In the genomic region with DNA sequence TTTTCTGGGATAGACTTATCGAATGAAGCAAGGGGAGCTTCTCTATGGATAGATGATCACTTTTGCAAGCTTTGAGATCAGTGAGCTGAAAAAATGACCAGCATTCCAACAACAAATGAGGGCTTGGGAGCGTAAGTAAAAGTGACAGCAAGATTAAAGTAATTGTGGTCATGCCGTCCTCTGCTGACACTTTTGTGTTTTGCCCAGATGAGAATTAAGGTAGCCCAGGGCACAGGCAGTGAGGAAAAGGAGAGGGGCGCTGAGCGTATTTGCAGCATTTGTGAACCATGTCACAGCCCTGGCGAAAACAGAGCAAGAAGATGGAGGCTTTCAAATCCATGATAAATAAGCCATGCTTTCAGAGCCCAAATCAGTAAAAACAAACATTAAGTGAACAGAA, we compare ENCODE assay signal across 2 cellular contexts.
TF ChIP-seq lines count a peak whose summit lies in the region.

No MANE protein-coding gene starts in this region.

TF ChIP-seq in K562, 482 proteins besides CTCF, POLR2A, EP300 and RAD21:
- no peak for TF ChIP-seq MNT (conservative IDR thresholded peaks at IDR 0.05)
- no peak for TF ChIP-seq SMC3 (conservative IDR thresholded peaks at IDR 0.05; ENCODE audit: insufficient read depth, low read depth, low read length)
- TF ChIP-seq FUS (optimal IDR thresholded peaks at IDR 0.05; ENCODE audit: low read depth, low read length) = no peak
- TF ChIP-seq, protein P1, sequence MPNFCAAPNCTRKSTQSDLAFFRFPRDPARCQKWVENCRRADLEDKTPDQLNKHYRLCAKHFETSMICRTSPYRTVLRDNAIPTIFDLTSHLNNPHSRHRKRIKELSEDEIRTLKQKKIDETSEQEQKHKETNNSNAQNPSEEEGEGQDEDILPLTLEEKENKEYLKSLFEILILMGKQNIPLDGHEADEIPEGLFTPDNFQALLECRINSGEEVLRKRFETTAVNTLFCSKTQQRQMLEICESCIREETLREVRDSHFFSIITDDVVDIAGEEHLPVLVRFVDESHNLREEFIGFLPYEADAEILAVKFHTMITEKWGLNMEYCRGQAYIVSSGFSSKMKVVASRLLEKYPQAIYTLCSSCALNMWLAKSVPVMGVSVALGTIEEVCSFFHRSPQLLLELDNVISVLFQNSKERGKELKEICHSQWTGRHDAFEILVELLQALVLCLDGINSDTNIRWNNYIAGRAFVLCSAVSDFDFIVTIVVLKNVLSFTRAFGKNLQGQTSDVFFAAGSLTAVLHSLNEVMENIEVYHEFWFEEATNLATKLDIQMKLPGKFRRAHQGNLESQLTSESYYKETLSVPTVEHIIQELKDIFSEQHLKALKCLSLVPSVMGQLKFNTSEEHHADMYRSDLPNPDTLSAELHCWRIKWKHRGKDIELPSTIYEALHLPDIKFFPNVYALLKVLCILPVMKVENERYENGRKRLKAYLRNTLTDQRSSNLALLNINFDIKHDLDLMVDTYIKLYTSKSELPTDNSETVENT (CRISPR knock-in tag; IDR thresholded peaks at IDR 0.05) = no peak
- TF ChIP-seq HDAC3 (IDR thresholded peaks at IDR 0.05; ENCODE audit: borderline replicate concordance, partially characterized antibody) = no peak
- no peak for TF ChIP-seq RFX5 (IDR thresholded peaks at IDR 0.05; ENCODE audit: low read depth, low read length)
- TF ChIP-seq OTX1 (CRISPR knock-in tag; IDR thresholded peaks at IDR 0.05) = no peak
- TF ChIP-seq MYNN (IDR thresholded peaks at IDR 0.05) = no peak
- no peak for TF ChIP-seq MYNN (CRISPR knock-in tag; IDR thresholded peaks at IDR 0.05)
- TF ChIP-seq ZNF644 (tag; IDR thresholded peaks at IDR 0.05; ENCODE audit: low read depth) = no peak

TF ChIP-seq in neural cell, 6 proteins besides CTCF, POLR2A, EP300 and RAD21:
- TF ChIP-seq SMC3 (conservative IDR thresholded peaks at IDR 0.05; ENCODE audit: poor library complexity) = peak; percentile 38
- TF ChIP-seq, protein P2, sequence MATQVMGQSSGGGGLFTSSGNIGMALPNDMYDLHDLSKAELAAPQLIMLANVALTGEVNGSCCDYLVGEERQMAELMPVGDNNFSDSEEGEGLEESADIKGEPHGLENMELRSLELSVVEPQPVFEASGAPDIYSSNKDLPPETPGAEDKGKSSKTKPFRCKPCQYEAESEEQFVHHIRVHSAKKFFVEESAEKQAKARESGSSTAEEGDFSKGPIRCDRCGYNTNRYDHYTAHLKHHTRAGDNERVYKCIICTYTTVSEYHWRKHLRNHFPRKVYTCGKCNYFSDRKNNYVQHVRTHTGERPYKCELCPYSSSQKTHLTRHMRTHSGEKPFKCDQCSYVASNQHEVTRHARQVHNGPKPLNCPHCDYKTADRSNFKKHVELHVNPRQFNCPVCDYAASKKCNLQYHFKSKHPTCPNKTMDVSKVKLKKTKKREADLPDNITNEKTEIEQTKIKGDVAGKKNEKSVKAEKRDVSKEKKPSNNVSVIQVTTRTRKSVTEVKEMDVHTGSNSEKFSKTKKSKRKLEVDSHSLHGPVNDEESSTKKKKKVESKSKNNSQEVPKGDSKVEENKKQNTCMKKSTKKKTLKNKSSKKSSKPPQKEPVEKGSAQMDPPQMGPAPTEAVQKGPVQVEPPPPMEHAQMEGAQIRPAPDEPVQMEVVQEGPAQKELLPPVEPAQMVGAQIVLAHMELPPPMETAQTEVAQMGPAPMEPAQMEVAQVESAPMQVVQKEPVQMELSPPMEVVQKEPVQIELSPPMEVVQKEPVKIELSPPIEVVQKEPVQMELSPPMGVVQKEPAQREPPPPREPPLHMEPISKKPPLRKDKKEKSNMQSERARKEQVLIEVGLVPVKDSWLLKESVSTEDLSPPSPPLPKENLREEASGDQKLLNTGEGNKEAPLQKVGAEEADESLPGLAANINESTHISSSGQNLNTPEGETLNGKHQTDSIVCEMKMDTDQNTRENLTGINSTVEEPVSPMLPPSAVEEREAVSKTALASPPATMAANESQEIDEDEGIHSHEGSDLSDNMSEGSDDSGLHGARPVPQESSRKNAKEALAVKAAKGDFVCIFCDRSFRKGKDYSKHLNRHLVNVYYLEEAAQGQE (IDR thresholded peaks at IDR 0.05; ENCODE audit: borderline replicate concordance) = no peak
